In the genomic region with DNA sequence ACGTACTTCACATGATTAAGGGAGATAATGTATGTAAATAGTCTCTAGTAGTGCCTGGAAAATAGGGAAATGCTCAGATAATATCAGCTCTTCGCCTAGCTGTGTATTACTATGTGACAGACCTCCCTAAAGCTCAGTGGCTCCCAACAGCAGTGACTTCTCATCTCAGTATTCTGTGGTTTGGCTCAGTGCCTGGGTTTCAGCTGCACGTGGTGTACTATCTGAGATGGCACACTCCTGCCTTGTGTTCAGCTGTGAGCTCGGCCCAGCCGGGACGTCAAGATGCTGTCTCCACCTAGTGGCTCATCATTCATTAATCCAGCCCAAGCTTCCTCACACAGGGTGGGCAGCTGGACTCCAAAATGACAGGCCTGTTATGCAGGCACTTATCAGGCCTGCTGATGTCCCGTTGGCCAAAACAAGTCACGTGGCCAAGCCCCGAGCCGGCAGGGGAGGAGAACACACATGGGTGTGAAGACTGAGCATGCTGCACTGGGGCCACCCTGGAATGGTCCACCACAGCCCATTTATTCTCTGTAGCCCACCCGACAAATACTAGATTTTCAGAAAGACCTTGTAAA, we compare ENCODE assay signal across 8 cellular contexts. TPM values are rescaled to one million over a fixed set of nuclear protein-coding genes. Genes with fewer than 3 reads are reported as not detected.
DNase-seq lines count a peak whose midpoint lies in the region; ATAC-seq and TF ChIP-seq lines count a peak whose summit lies in the region.

No MANE protein-coding gene starts in this region.

- H3K9me2 ChIP-seq in PC-3 (replicated peaks; ENCODE audit: low read length) = no peaks in the 10 kb centered on the region

- peaks cover 30% of the 10 kb centered on the region for H3K36me3 ChIP-seq in CD8-positive, alpha-beta T cell (ENCODE audit: insufficient read depth, low read length)
- H3K36me3 ChIP-seq in PC-3 (ENCODE audit: low read depth, low read length) (peaks cover 87% of the 10 kb centered on the region), stomach (peaks cover 24 to 99% (median 89%) of the 10 kb centered on the region in 4 donors)

- no TSS peak for BruUV-seq in PC-3 (replicated peaks; lab: Mats Ljungman, UMichigan)

- H4K20me1 ChIP-seq in PC-3 (ENCODE audit: low read length) = peaks cover 14% of the 10 kb centered on the region; the same call in 1 of the 2 replicates

- no peak overlapping the region for H3K4me3 ChIP-seq in CD8-positive, alpha-beta T cell (ENCODE audit: low read depth, low read length)
- H3K4me3 ChIP-seq in PC-3 (ENCODE audit: low read length) (no peak overlapping the region), stomach (no peak overlapping the region)

- WGBS in stomach, 5 donors = 16 to 66% (median 33%) methylated on average over 8 to 11 of the region's 11 CpGs

- H3K27ac ChIP-seq in CD8-positive, alpha-beta T cell (ENCODE audit: low read depth, low read length) = no peak overlapping the region
- H3K27ac ChIP-seq in PC-3 (ENCODE audit: low read length) (peak overlapping the region; percentile 7; the same call in 1 of the 2 replicates), stomach (peak overlapping the region in 4 of 5 donors; percentile 17 to 70 (median 50))

- peak; percentile 71 to 93 (median 87) for DNase-seq in CD8-positive, alpha-beta T cell
- DNase-seq in PC-3 (peak; percentile 99), activated T-cell treated with anti-CD3 and anti-CD28 coated beads for 4 hours (peak; percentile 80), stomach (peak; percentile 93)

- no peaks in the 10 kb centered on the region for H3K9me3 ChIP-seq in CD8-positive, alpha-beta T cell (ENCODE audit: low read length)
- H3K9me3 ChIP-seq in PC-3 (ENCODE audit: low read length) (no peaks in the 10 kb centered on the region), stomach (no peaks in the 10 kb centered on the region)

- H3K36me3 Mint-ChIP-seq in CD8-positive, alpha-beta T cell = peaks cover 86% of the 10 kb centered on the region
- peaks cover 79% of the 10 kb centered on the region for H3K36me3 Mint-ChIP-seq in nephron (ENCODE audit: low read depth)

- H3K79me2 ChIP-seq in PC-3 (ENCODE audit: low read length) = peaks cover 9% of the 10 kb centered on the region

- H3K9me3 Mint-ChIP-seq in CD8-positive, alpha-beta T cell = no peaks in the 10 kb centered on the region
- no peaks in the 10 kb centered on the region for H3K9me3 Mint-ChIP-seq in nephron

- no peak overlapping the region for H2AFZ ChIP-seq in PC-3 (ENCODE audit: low read length)

- TF ChIP-seq POLR2A in stomach (IDR thresholded peaks at IDR 0.05) = no peak

- peaks cover 20% of the 10 kb centered on the region for H3K4me1 Mint-ChIP-seq in CD8-positive, alpha-beta T cell (ENCODE audit: low read depth)
- peaks cover 22% of the 10 kb centered on the region for H3K4me1 Mint-ChIP-seq in nephron

- TF ChIP-seq EP300 in stomach (IDR thresholded peaks at IDR 0.05) = no peak

- no peak overlapping the region for H3K4me3 Mint-ChIP-seq in CD8-positive, alpha-beta T cell
- no peak overlapping the region for H3K4me3 Mint-ChIP-seq in nephron

- H3F3A ChIP-seq in PC-3 (ENCODE audit: low read length, unreplicated experiment) = peaks cover 11% of the 10 kb centered on the region

- POLR2A ChIA-PET in CD8-positive, alpha-beta T cell (lab: Charles Lee) = interaction anchor here (0.6 to 1.7 kb wide), 3 partner anchors 24 to 955 kb away, joined by 3 to 23 read pairs (median 8); a partner anchor contains a TSS
- POLR2A ChIA-PET in PC-3 (lab: Charles Lee; ENCODE audit: unreplicated experiment) = interaction anchor here (0.6 kb wide), 1 partner anchor 24 kb away, joined by 3 read pairs; a partner anchor contains a TSS

- CTCF ChIA-PET in CD8-positive, alpha-beta T cell (lab: Charles Lee) = interaction anchor here (0.6 to 2.8 kb wide), 9 partner anchors 9 to 563 kb away, joined by 3 to 17 read pairs (median 4); a partner anchor contains a TSS
- CTCF ChIA-PET in PC-3 (lab: Charles Lee) = interaction anchor here (0.5 to 1.4 kb wide), 14 partner anchors 21 to 307 kb away, joined by 3 to 9 read pairs (median 4); a partner anchor contains a TSS

- intact Hi-C loops in CD8-positive, alpha-beta T cell (cut with DNase I, micrococcal nuclease) = loop anchor here (1.0 to 5.0 kb wide), 5 partner anchors 23 to 391 kb away; a partner anchor contains a TSS
- intact Hi-C loops in PC-3 (cut with micrococcal nuclease) = loop anchor here (1.0 to 2.0 kb wide), 4 partner anchors 23 to 155 kb away; no protein-coding TSS in a partner anchor
- intact Hi-C loops in stomach (cut with DNase I; ENCODE audit: low total_unique reads) = no loop called here

- no peak overlapping the region for H3K9ac ChIP-seq in PC-3 (ENCODE audit: low read length)

- H3K27ac Mint-ChIP-seq in CD8-positive, alpha-beta T cell = peak overlapping the region; percentile 23
- peak overlapping the region; percentile 18 to 72 (median 29) for H3K27ac Mint-ChIP-seq in nephron

- TF ChIP-seq CTCF in CD8-positive, alpha-beta T cell (IDR thresholded peaks at IDR 0.05) = peak; percentile 33
- TF ChIP-seq CTCF in PC-3 (conservative IDR thresholded peaks at IDR 0.05; ENCODE audit: low read depth, low read length) (peak; percentile 80), nephron (IDR thresholded peaks at IDR 0.05; ENCODE audit: unreplicated experiment in 3 of 3) (peak; percentile 32 to 41 (median 35)), stomach (IDR thresholded peaks at IDR 0.05) (peak in 4 of 7 experiments; percentile 14 to 42 (median 32))

- peak overlapping the region; percentile 6; the same call in 1 of the 2 replicates for H3K4me2 ChIP-seq in PC-3 (ENCODE audit: low read length)

- H3K27me3 ChIP-seq in CD8-positive, alpha-beta T cell (ENCODE audit: insufficient read depth, low read length) = no peaks in the 10 kb centered on the region
- no peaks in the 10 kb centered on the region for H3K27me3 ChIP-seq in PC-3 (ENCODE audit: low read length)
- no peaks in the 10 kb centered on the region for H3K27me3 ChIP-seq in stomach

- peaks cover 15% of the 10 kb centered on the region for H3K4me1 ChIP-seq in CD8-positive, alpha-beta T cell (ENCODE audit: insufficient read depth, low read length)
- H3K4me1 ChIP-seq in PC-3 (ENCODE audit: insufficient read depth, low read length) (peaks cover 18% of the 10 kb centered on the region), stomach (peaks cover 6 to 25% (median 15%) of the 10 kb centered on the region in 4 donors)

- no peaks in the 10 kb centered on the region for H3K27me3 Mint-ChIP-seq in CD8-positive, alpha-beta T cell (ENCODE audit: low read depth)
- H3K27me3 Mint-ChIP-seq in nephron (ENCODE audit: low read depth) = no peaks in the 10 kb centered on the region

- peak; percentile 98 for ATAC-seq in CD8-positive, alpha-beta T cell
- ATAC-seq in GM19452 (IDR thresholded peaks at IDR 0.05; ENCODE audit: unreplicated experiment) (peak; percentile 98), HG03521 (IDR thresholded peaks at IDR 0.05; ENCODE audit: unreplicated experiment) (peak; percentile 94), PC-3 (peak; percentile 99), esophagus mucosa (peak; percentile 81)

RNA-seq across cellular contexts. Expression of a gene that starts 17.8 kb away (rescaled TPM):
- total RNA-seq in CD8-positive, alpha-beta T cell = under 1 TPM; 0.14 to 0.16 TPM
- total RNA-seq in PC-3 (2014; rRNA removed) = 0.12 and 0.22 TPM in 2 replicates
- 0.08 TPM for total RNA-seq in esophagus mucosa
- total RNA-seq in stomach = 10 to 100 TPM in 1 of 5 donors, 1 to 10 TPM in 1, under 1 TPM in 1, not detected in 2; 0.73 to 10.5 (median 3.1) TPM
- under 1 TPM in 2 of 3 donors, not detected in 1; 0.25 to 0.31 TPM for polyA plus RNA-seq in stomach

RNA-seq across cellular contexts. Expression of a gene that starts 24.2 kb away (rescaled TPM):
- 10 to 100 TPM; 68.5 to 69.0 TPM for total RNA-seq in CD8-positive, alpha-beta T cell
- total RNA-seq in PC-3 (2014; rRNA removed) (63.4 and 122 TPM in 2 replicates), esophagus mucosa (24.0 TPM), stomach (10 to 100 TPM; 14.0 to 45.5 (median 32.7) TPM)
- polyA plus RNA-seq in stomach = 1 to 10 TPM; 6.4 to 9.8 (median 8.1) TPM
